In genomic region chrX:150712619-150713018, GRCh38 we compare ENCODE assay signal across 28 cellular contexts. TPM values are rescaled to one million over a fixed set of nuclear protein-coding genes. Genes with fewer than 3 reads are reported as not detected.
DNase-seq lines count a peak whose midpoint lies in the region; ATAC-seq and TF ChIP-seq lines count a peak whose summit lies in the region.
"Had no signal": no experiment of that assay in that cellular context is flagged by ENCODE, and none has a peak within 500 bp of the region (broad histone marks: within the 10 kb centered on the region; RNA-seq: fewer than 3 reads in every experiment).

No MANE protein-coding gene starts in this region.

- no peak for ATAC-seq in stimulated activated naive CD8-positive, alpha-beta T cell treated with anti-CD3 and anti-CD28 coated beads, Interleukin-15, Interleukin-2, amounts not matched to agents 100 U/mL and 50 U/mL, for 24 hours
- ATAC-seq: activated T-cell treated with anti-CD3 and anti-CD28 coated beads, Interleukin-2, amount 50 U/mL, for 4 hours; esophagus mucosa; left ventricle myocardium superior; stimulated activated memory B cell treated with anti-CD40 and anti-IgM and Interleukin-4, amounts not matched to agents 10 μg/mL and 1 μg/mL and 100 μg/mL, for 72 hours had no signal

- no peak overlapping the region for H3K27ac ChIP-seq in WERI-Rb-1
- H3K27ac ChIP-seq: HL-60, parathyroid adenoma, SK-N-MC, suprapubic skin, upper lobe of left lung had no signal

- DNase-seq in stimulated activated naive CD8-positive, alpha-beta T cell treated with anti-CD3 and anti-CD28 coated beads, Interleukin-15, Interleukin-2, amounts not matched to agents 100 U/mL and 50 U/mL, for 24 hours, result no peak
- DNase-seq in stimulated activated CD4-positive, alpha-beta T cell treated with anti-CD3 and anti-CD28 coated beads, Interleukin-12 subunit alpha, Interleukin-12 subunit beta, amount 100 ng/mL, for 4 hours, result no peak
- DNase-seq in NCI-H226 (no peak), WERI-Rb-1 (no peak)
- DNase-seq: activated CD4-positive, alpha-beta T cell treated with anti-CD3 and anti-CD28 coated beads for 1 hour; activated naive CD4-positive, alpha-beta T cell treated with Interleukin-2 at 50 U/mL for 16 hours; activated T-cell treated with anti-CD3 and anti-CD28 coated beads, Interleukin-2, amount 50 U/mL, for 4 hours; amniotic stem cell; cerebellar nuclear complex; DND-41; HFFc6; left ventricle myocardium superior; NCI-H446 treated with DMSO at 0.1 percent for 48 hours; NCI-H774; retina; upper lobe of left lung had no signal

- H3K27ac Mint-ChIP-seq in stimulated activated naive CD8-positive, alpha-beta T cell treated with anti-CD3 and anti-CD28 coated beads, Interleukin-15, Interleukin-2, amounts not matched to agents 100 ng/mL and 50 ng/mL, for 24 hours, result peak overlapping the region; percentile 55
- peak overlapping the region in 2 of 3 donors; percentile 8 to 10 for H3K27ac Mint-ChIP-seq in IgD-negative memory B cell
- peak overlapping the region; percentile 66 for H3K27ac Mint-ChIP-seq in activated naive CD8-positive, alpha-beta T cell
- H3K27ac Mint-ChIP-seq: HFFc6; T-helper 1 cell treated with Interleukin-12 subunit alpha and Interleukin-12 subunit beta and Interleukin-4 antibody, amounts not matched to agents 30 μg/mL and 1 μg/mL, for 36 hours had no signal

- H3K36me3 ChIP-seq in WERI-Rb-1, result peaks cover 5% of the 10 kb centered on the region
- H3K36me3 ChIP-seq: suprapubic skin, upper lobe of left lung had no signal

- no peaks in the 10 kb centered on the region for H3K27me3 ChIP-seq in WERI-Rb-1 (ENCODE audit: insufficient read depth, low read depth, severe bottlenecking)
- H3K27me3 ChIP-seq: suprapubic skin, upper lobe of left lung had no signal

- H3K36me3 Mint-ChIP-seq in stimulated activated naive CD8-positive, alpha-beta T cell treated with anti-CD3 and anti-CD28 coated beads, Interleukin-15, Interleukin-2, amounts not matched to agents 100 ng/mL and 50 ng/mL, for 24 hours (ENCODE audit: low read depth), result peaks cover 10% of the 10 kb centered on the region
- H3K36me3 Mint-ChIP-seq in IgD-negative memory B cell, result no peaks in the 10 kb centered on the region
- no peaks in the 10 kb centered on the region for H3K36me3 Mint-ChIP-seq in activated naive CD8-positive, alpha-beta T cell

- no peak for TF ChIP-seq CTCF in WERI-Rb-1 (IDR thresholded peaks at IDR 0.05; ENCODE audit: low read depth, low read length)

- peaks cover 54% of the 10 kb centered on the region for H3K4me1 Mint-ChIP-seq in stimulated activated naive CD8-positive, alpha-beta T cell treated with anti-CD3 and anti-CD28 coated beads, Interleukin-15, Interleukin-2, amounts not matched to agents 100 ng/mL and 50 ng/mL, for 24 hours (ENCODE audit: low read depth)
- H3K4me1 Mint-ChIP-seq in IgD-negative memory B cell, result peaks cover 19 to 30% (median 27%) of the 10 kb centered on the region in 3 donors
- H3K4me1 Mint-ChIP-seq in activated naive CD8-positive, alpha-beta T cell (ENCODE audit: low read depth), result peaks cover 51% of the 10 kb centered on the region

- no peak overlapping the region for H3K4me3 ChIP-seq in WERI-Rb-1 (ENCODE audit: low read depth, low read length)
- H3K4me3 ChIP-seq: SK-N-MC, suprapubic skin, upper lobe of left lung had no signal

- H3K9me3 Mint-ChIP-seq in stimulated activated naive CD8-positive, alpha-beta T cell treated with anti-CD3 and anti-CD28 coated beads, Interleukin-15, Interleukin-2, amounts not matched to agents 100 ng/mL and 50 ng/mL, for 24 hours, result no peaks in the 10 kb centered on the region
- no peaks in the 10 kb centered on the region for H3K9me3 Mint-ChIP-seq in IgD-negative memory B cell
- no peaks in the 10 kb centered on the region for H3K9me3 Mint-ChIP-seq in activated naive CD8-positive, alpha-beta T cell (ENCODE audit: low read depth)
- H3K9me3 Mint-ChIP-seq: activated T-cell treated with anti-CD3 and anti-CD28 coated beads, Interleukin-2, amount 50 U/mL, for 4 hours; brain; CD14-positive monocyte; HFFc6; stimulated activated memory B cell treated with anti-CD40 and anti-IgM and Interleukin-4, amounts not matched to agents 10 μg/mL and 1 μg/mL and 100 μg/mL, for 72 hours; T-helper 1 cell treated with Interleukin-12 subunit alpha and Interleukin-12 subunit beta and Interleukin-4 antibody, amounts not matched to agents 30 μg/mL and 1 μg/mL, for 36 hours had no signal

- H3K4me3 Mint-ChIP-seq in stimulated activated naive CD8-positive, alpha-beta T cell treated with anti-CD3 and anti-CD28 coated beads, Interleukin-15, Interleukin-2, amounts not matched to agents 100 ng/mL and 50 ng/mL, for 24 hours, result no peak overlapping the region
- peak overlapping the region in 3 of 4 donors; percentile 5 to 55 (median 23) for H3K4me3 Mint-ChIP-seq in IgD-negative memory B cell
- H3K4me3 Mint-ChIP-seq in activated naive CD8-positive, alpha-beta T cell, result no peak overlapping the region
- H3K4me3 Mint-ChIP-seq: activated T-cell treated with anti-CD3 and anti-CD28 coated beads, Interleukin-2, amount 50 U/mL, for 4 hours; CD14-positive monocyte; HFFc6; stimulated activated memory B cell treated with anti-CD40 and anti-IgM and Interleukin-4, amounts not matched to agents 10 μg/mL and 1 μg/mL and 100 μg/mL, for 72 hours; T-helper 1 cell treated with Interleukin-12 subunit alpha and Interleukin-12 subunit beta and Interleukin-4 antibody, amounts not matched to agents 30 μg/mL and 1 μg/mL, for 36 hours had no signal

- no peaks in the 10 kb centered on the region for H3K27me3 Mint-ChIP-seq in stimulated activated naive CD8-positive, alpha-beta T cell treated with anti-CD3 and anti-CD28 coated beads, Interleukin-15, Interleukin-2, amounts not matched to agents 100 ng/mL and 50 ng/mL, for 24 hours
- no peaks in the 10 kb centered on the region for H3K27me3 Mint-ChIP-seq in IgD-negative memory B cell
- no peaks in the 10 kb centered on the region for H3K27me3 Mint-ChIP-seq in activated naive CD8-positive, alpha-beta T cell
- H3K27me3 Mint-ChIP-seq: brain; stimulated activated memory B cell treated with anti-CD40 and anti-IgM and Interleukin-4, amounts not matched to agents 10 μg/mL and 1 μg/mL and 100 μg/mL, for 72 hours had no signal

- no peaks in the 10 kb centered on the region for H3K9me3 ChIP-seq in WERI-Rb-1 (ENCODE audit: severe bottlenecking)
- H3K9me3 ChIP-seq: suprapubic skin, upper lobe of left lung had no signal

RNA-seq across cellular contexts. Expression of gene MTMR1, which starts 19.4 kb away (rescaled TPM):
- 19.0 TPM for polyA plus RNA-seq in IgD-negative memory B cell

Comparison
In these comparisons a context has a peak if more than half of its experiments do, and no peak if none do; other contexts are left out.
1. H3K27ac Mint-ChIP-seq: peak in every context shown above with its lines; median percentile 66 in activated naive CD8-positive, alpha-beta T cell; 55 in stimulated activated naive CD8-positive, alpha-beta T cell treated with anti-CD3 and anti-CD28 coated beads, Interleukin-15, Interleukin-2, amounts not matched to agents 100 ng/mL and 50 ng/mL, for 24 hours; 9 in IgD-negative memory B cell.
2. H3K4me3 Mint-ChIP-seq: peak in IgD-negative memory B cell (3 of 4); none in stimulated activated naive CD8-positive, alpha-beta T cell treated with anti-CD3 and anti-CD28 coated beads, Interleukin-15, Interleukin-2, amounts not matched to agents 100 ng/mL and 50 ng/mL, for 24 hours (single experiment) and activated naive CD8-positive, alpha-beta T cell (single experiment).